12 cellular contexts compared by ENCODE assay signal in genomic region chr10:88994034-88994433, GRCh38. TPM values are rescaled to one million over a fixed set of nuclear protein-coding genes. Genes with fewer than 3 reads are reported as not detected.
DNase-seq lines count a peak whose midpoint lies in the region; ATAC-seq and TF ChIP-seq lines count a peak whose summit lies in the region.
"Had no signal": no experiment of that assay in that cellular context is flagged by ENCODE, and none has a peak within 500 bp of the region (broad histone marks: within the 10 kb centered on the region; RNA-seq: fewer than 3 reads in every experiment).

No MANE protein-coding gene starts in this region.

- intact Hi-C loops in activated CD4-positive, alpha-beta T cell treated with anti-CD3 and anti-CD28 coated beads for 36 hours (cut with DNase I, micrococcal nuclease), result loop anchor here (5.0 to 10.0 kb wide), 5 partner anchors 112 to 1881 kb away; partner anchors contain the start of genes IFIT5 (in 1 of the 2), KLLN (in 1 of the 2), PTEN (in 1 of the 2) and RPP30 (in 1 of the 2)
- intact Hi-C loops in esophagus muscularis mucosa (cut with DNase I), result no loop called here
- intact Hi-C loops in stomach (cut with DNase I; ENCODE audit: low total_unique reads), result no loop called here

- WGBS in esophagus muscularis mucosa, result 21% methylated on average over 1 of the region's 1 CpG
- WGBS in stomach, 5 donors, result 45 to 73% (median 56%) methylated on average over 1 of the region's 1 CpG

- POLR2A ChIA-PET in activated CD4-positive, alpha-beta T cell treated with anti-CD3 and anti-CD28 coated beads for 36 hours (lab: Charles Lee), result no interaction called here

- H3K27me3 Mint-ChIP-seq in activated CD4-positive, alpha-beta T cell treated with anti-CD3 and anti-CD28 coated beads for 36 hours, result no peaks in the 10 kb centered on the region

- TF ChIP-seq EP300 in esophagus muscularis mucosa (IDR thresholded peaks at IDR 0.05) (no peak), stomach (IDR thresholded peaks at IDR 0.05) (no peak)

- no peak overlapping the region for H2AFZ ChIP-seq in OCI-LY3 (ENCODE audit: low read depth, low read length)

- H3K36me3 ChIP-seq in OCI-LY3 (replicated peaks; ENCODE audit: low read depth, low read length) (no peaks in the 10 kb centered on the region), esophagus muscularis mucosa (no peaks in the 10 kb centered on the region), stomach (no peaks in the 10 kb centered on the region)

- H3K4me1 Mint-ChIP-seq in activated CD4-positive, alpha-beta T cell treated with anti-CD3 and anti-CD28 coated beads for 36 hours, result peaks cover 60% of the 10 kb centered on the region
- H3K4me1 Mint-ChIP-seq: endodermal cell had no signal

- H3K9ac ChIP-seq in OCI-LY3 (ENCODE audit: low read length), result peak overlapping the region; percentile 87

- CTCF ChIA-PET in activated CD4-positive, alpha-beta T cell treated with anti-CD3 and anti-CD28 coated beads for 36 hours (lab: Charles Lee), result interaction anchor here (0.6 to 6.3 kb wide), 7 partner anchors 10 to 246 kb away, joined by 3 to 53 read pairs (median 3); no protein-coding TSS in a partner anchor

- no peak for DNase-seq in activated CD4-positive, alpha-beta T cell treated with anti-CD3 and anti-CD28 coated beads for 36 hours
- no peak for DNase-seq in activated CD4-positive, alpha-beta T cell treated with anti-CD3 and anti-CD28 coated beads for 1 hour
- DNase-seq in esophagus muscularis mucosa (ENCODE audit: extremely low spot score) (no peak), stomach (no peak), ecto neural progenitor cell (ENCODE audit: low spot score) (no peak), Ammon's horn (ENCODE audit: low spot score) (no peak)
- DNase-seq: activated CD4-positive, alpha-beta T cell treated with anti-CD3 and anti-CD28 coated beads for 48 hours; endodermal cell; NCI-H2171; nephron progenitor cell had no signal

- H3K4me1 ChIP-seq in OCI-LY3 (ENCODE audit: low read length) (peaks cover 70% of the 10 kb centered on the region), esophagus muscularis mucosa (peaks cover 5 to 53% (median 51%) of the 10 kb centered on the region in 4 donors), stomach (peaks cover 9 to 64% (median 31%) of the 10 kb centered on the region in 4 donors)

- ATAC-seq in activated CD4-positive, alpha-beta T cell treated with anti-CD3 and anti-CD28 coated beads for 36 hours, result no peak
- ATAC-seq in HG02870 (IDR thresholded peaks at IDR 0.05; ENCODE audit: unreplicated experiment), result no peak

- peak overlapping the region; percentile 89 for H3K27ac ChIP-seq in OCI-LY3 (ENCODE audit: low read length)
- peak overlapping the region in 2 of 4 donors; percentile 31 to 98 for H3K27ac ChIP-seq in esophagus muscularis mucosa (replicated peaks in 1 of 4)
- peak overlapping the region in 3 of 5 donors; percentile 2 to 99 (median 48) for H3K27ac ChIP-seq in stomach

- no peak for TF ChIP-seq CTCF in OCI-LY3 (IDR thresholded peaks at IDR 0.05; ENCODE audit: low read depth, low read length)
- TF ChIP-seq CTCF in esophagus muscularis mucosa (IDR thresholded peaks at IDR 0.05), result no peak
- no peak for TF ChIP-seq CTCF in stomach (IDR thresholded peaks at IDR 0.05)

- H3K4me2 ChIP-seq in OCI-LY3 (ENCODE audit: low read length), result peak overlapping the region; percentile 89

- H3K4me3 ChIP-seq in OCI-LY3 (ENCODE audit: low read length), result peak overlapping the region; percentile 96
- H3K4me3 ChIP-seq in esophagus muscularis mucosa, result peak overlapping the region in 3 of 4 donors; percentile 89 to 99 (median 90)
- peak overlapping the region in 1 of 4 donors; percentile 90 for H3K4me3 ChIP-seq in stomach

- H3K4me3 Mint-ChIP-seq in activated CD4-positive, alpha-beta T cell treated with anti-CD3 and anti-CD28 coated beads for 36 hours, result peak overlapping the region; percentile 43
- H3K4me3 Mint-ChIP-seq: endodermal cell had no signal

- H3K27ac Mint-ChIP-seq in activated CD4-positive, alpha-beta T cell treated with anti-CD3 and anti-CD28 coated beads for 36 hours, result peak overlapping the region; percentile 60
- H3K27ac Mint-ChIP-seq: endodermal cell, nephron progenitor cell had no signal

- no peaks in the 10 kb centered on the region for H3K27me3 ChIP-seq in OCI-LY3 (ENCODE audit: low read depth, low read length)
- no peaks in the 10 kb centered on the region for H3K27me3 ChIP-seq in esophagus muscularis mucosa
- no peaks in the 10 kb centered on the region for H3K27me3 ChIP-seq in stomach

- peaks cover 6% of the 10 kb centered on the region for H3K36me3 Mint-ChIP-seq in activated CD4-positive, alpha-beta T cell treated with anti-CD3 and anti-CD28 coated beads for 36 hours (ENCODE audit: low read depth)

- H4K20me1 ChIP-seq in OCI-LY3 (ENCODE audit: insufficient read depth, low read length), result no peaks in the 10 kb centered on the region

- H3K9me3 Mint-ChIP-seq in activated CD4-positive, alpha-beta T cell treated with anti-CD3 and anti-CD28 coated beads for 36 hours (ENCODE audit: low read depth), result no peaks in the 10 kb centered on the region
- H3K9me3 Mint-ChIP-seq: endodermal cell, nephron progenitor cell had no signal

- H3K9me3 ChIP-seq in OCI-LY3 (ENCODE audit: insufficient read depth, low read length) (no peaks in the 10 kb centered on the region), esophagus muscularis mucosa (no peaks in the 10 kb centered on the region), stomach (no peaks in the 10 kb centered on the region)

- TF ChIP-seq POLR2A in esophagus muscularis mucosa (IDR thresholded peaks at IDR 0.05; ENCODE audit: low read depth), result no peak
- no peak for TF ChIP-seq POLR2A in stomach (IDR thresholded peaks at IDR 0.05)

- peaks cover 67% of the 10 kb centered on the region for H3K79me2 ChIP-seq in OCI-LY3 (ENCODE audit: low read length)

RNA-seq across cellular contexts. Expression of gene FAS, which starts 3.4 kb away (rescaled TPM):
- total RNA-seq in activated CD4-positive, alpha-beta T cell treated with anti-CD3 and anti-CD28 coated beads for 36 hours, result 10 to 100 TPM; 34.1 to 34.9 TPM
- total RNA-seq in esophagus muscularis mucosa (10 to 100 TPM; 16.6 to 27.5 (median 18.7) TPM), stomach (100 to 1,000 TPM in 1 of 5 donors, 10 to 100 TPM in 3, not detected in 1; 19.3 to 107 (median 46.2) TPM)
- polyA plus RNA-seq in stomach, result 1 to 10 TPM; 5.0 to 8.4 (median 5.6) TPM

RNA-seq across cellular contexts. Expression of gene ACTA2, which starts 41.5 kb away (rescaled TPM):
- total RNA-seq in activated CD4-positive, alpha-beta T cell treated with anti-CD3 and anti-CD28 coated beads for 36 hours, result 10 to 100 TPM in 1 of 2 experiments, 1 to 10 TPM in 1; 8.5 to 10.2 TPM
- total RNA-seq in esophagus muscularis mucosa, result 1,000 to 10,000 TPM; 6,391 to 8,723 (median 8,539) TPM
- total RNA-seq in stomach, result 1,000 to 10,000 TPM in 3 of 5 donors, 100 to 1,000 TPM in 2; 662 to 3,169 (median 1,551) TPM
- polyA plus RNA-seq in stomach, result 1,000 to 10,000 TPM in 1 of 3 donors, 100 to 1,000 TPM in 2; 233 to 1,186 (median 339) TPM
- total RNA-seq: endodermal cell had no signal

Comparison
In these comparisons a context has a peak if more than half of its experiments do, and no peak if none do; other contexts are left out.
1. RNA of gene ACTA2, which starts 41.5 kb away (total RNA-seq): 6,391 to 8,723 TPM in esophagus muscularis mucosa and 662 to 3,169 TPM in stomach; 8.5 to 10.2 TPM in activated CD4-positive, alpha-beta T cell treated with anti-CD3 and anti-CD28 coated beads for 36 hours; every median in the first group is over 10 times any median in the second.
2. intact Hi-C loops: an anchor here in activated CD4-positive, alpha-beta T cell treated with anti-CD3 and anti-CD28 coated beads for 36 hours (5.0 to 10.0 kb wide); none called in esophagus muscularis mucosa and stomach.